10 cellular contexts compared by ENCODE assay signal in the genomic region with DNA sequence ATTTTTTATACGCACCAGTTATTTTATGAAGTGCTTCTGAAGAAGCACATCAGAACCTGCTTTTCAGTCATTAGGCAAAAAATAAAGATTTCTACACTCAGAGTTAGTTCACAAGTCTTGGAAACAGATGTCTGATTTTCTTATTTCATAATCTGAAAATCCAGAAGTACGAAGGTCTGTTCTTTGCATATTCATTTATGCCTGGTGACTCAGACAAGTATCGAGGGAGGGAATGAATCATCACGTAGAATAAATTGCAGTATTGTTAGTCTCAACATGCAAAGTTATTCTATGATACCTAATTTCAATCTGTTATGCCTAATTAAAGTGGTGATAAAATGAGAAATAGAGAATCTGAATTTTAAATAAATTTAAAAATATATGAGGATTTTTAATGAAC.
A peak's percentile ranks its signal among the peaks of the same experiment; 100 is the strongest.
DNase-seq lines count a peak whose midpoint lies in the region; ATAC-seq and TF ChIP-seq lines count a peak whose summit lies in the region.
"Had no signal": no experiment of that assay in that cellular context is flagged by ENCODE, and none has a peak within 500 bp of the region (broad histone marks: within the 10 kb centered on the region; RNA-seq: fewer than 3 reads in every experiment).

No MANE protein-coding gene starts in this region.

- no peak for TF ChIP-seq CTCF in choroid plexus epithelial cell (conservative IDR thresholded peaks at IDR 0.05; ENCODE audit: low read depth, low read length)

- intact Hi-C loops in sciatic nerve (cut with DNase I): no loop called here

- H3K4me3 ChIP-seq in choroid plexus epithelial cell (ENCODE audit: low read depth, low read length): no peak overlapping the region
- H3K4me3 ChIP-seq: heart left ventricle had no signal

- DNase-seq in SIG-M5 treated with dmso at 0.1 percent for 504 hours (lab: John Stamatoyannopoulos, UW; ENCODE audit: unreplicated experiment): peak; percentile 17
- DNase-seq in SIG-M5 (lab: John Stamatoyannopoulos, UW): no peak
- peak; percentile 50 for DNase-seq in NCI-H226
- peak; percentile 5 for DNase-seq in choroid plexus epithelial cell (ENCODE audit: low read depth)
- no peak for DNase-seq in sciatic nerve (ENCODE audit: low spot score)
- DNase-seq in stimulated activated CD4-positive, alpha-beta T cell treated with anti-CD3 and anti-CD28 coated beads, Interleukin-1b, Interleukin-23, amount 100 ng/mL, for 48 hours: no peak
- no peak for DNase-seq in DMS153 treated with DMSO at 0.1 percent for 48 hours (lab: John Stamatoyannopoulos, UW; ENCODE audit: unreplicated experiment)
- DNase-seq in activated CD8-positive, alpha-beta memory T cell treated with anti-CD3 and anti-CD28 coated beads, Interleukin-2, amount 50 U/mL, for 4 hours: no peak
- DNase-seq: heart left ventricle, NCI-H510A had no signal

- peak; percentile 84 for ATAC-seq in sciatic nerve

Comparison
In these comparisons a context has a peak if more than half of its experiments do, and no peak if none do; other contexts are left out.
1. DNase-seq: peak in SIG-M5 treated with dmso at 0.1 percent for 504 hours (single experiment), NCI-H226 (single experiment) and choroid plexus epithelial cell (single experiment); none in SIG-M5 (single experiment), sciatic nerve (single experiment), stimulated activated CD4-positive, alpha-beta T cell treated with anti-CD3 and anti-CD28 coated beads, Interleukin-1b, Interleukin-23, amount 100 ng/mL, for 48 hours (single experiment), DMS153 treated with DMSO at 0.1 percent for 48 hours (single experiment) and activated CD8-positive, alpha-beta memory T cell treated with anti-CD3 and anti-CD28 coated beads, Interleukin-2, amount 50 U/mL, for 4 hours (single experiment).